Comparison of ENCODE assay signal across 8 cellular contexts in genomic region chr1:203769505-203770343, GRCh38.
DNase-seq lines count a peak whose midpoint lies in the region; ATAC-seq and TF ChIP-seq lines count a peak whose summit lies in the region.

No MANE protein-coding gene starts in this region.

- in situ Hi-C loops in astrocyte of the spinal cord (cut with HindIII; ENCODE audit: low sequenced_read_pairs): no loop called here

- TF ChIP-seq CTCF in astrocyte of the spinal cord (IDR thresholded peaks at IDR 0.05; ENCODE audit: low read depth, low read length): no peak

- no peak for ATAC-seq in HG02623 (IDR thresholded peaks at IDR 0.05; ENCODE audit: unreplicated experiment)
- ATAC-seq in GM19397 (IDR thresholded peaks at IDR 0.05; ENCODE audit: unreplicated experiment): no peak

- peak overlapping the region in 19 of 21 experiments; percentile 13 to 83 (median 72) for H3K27ac ChIP-seq in skin epidermis

- H3K4me3 ChIP-seq in astrocyte of the spinal cord (ENCODE audit: low read depth, low read length) (no peak overlapping the region), skin epidermis (no peak overlapping the region)

- peak; percentile 89 for DNase-seq in EL
- peak; percentile 86 for DNase-seq in NCI-H2171 treated with DMSO at 0.1 percent for 48 hours (lab: John Stamatoyannopoulos, UW)
- peak; percentile 90 for DNase-seq in astrocyte of the spinal cord (ENCODE audit: low read depth, low spot score)
- DNase-seq in islet precursor cell: peak; percentile 56
- no peak for DNase-seq in effector CD4-positive, alpha-beta T cell
